ENCODE assay signal across 12 cellular contexts in genomic region chr12:15152456-15152855, GRCh38.
DNase-seq lines count a peak whose midpoint lies in the region; TF ChIP-seq lines count a peak whose summit lies in the region.
"Had no signal": no experiment of that assay in that cellular context is flagged by ENCODE, and none has a peak within 500 bp of the region (broad histone marks: within the 10 kb centered on the region; RNA-seq: fewer than 3 reads in every experiment).

No MANE protein-coding gene starts in this region.

- peaks cover 19% of the 10 kb centered on the region for H3K4me1 ChIP-seq in PC-9 (replicated peaks; ENCODE audit: insufficient read depth)
- H3K4me1 ChIP-seq in ovary (ENCODE audit: insufficient read depth) = peaks cover 12% of the 10 kb centered on the region

- CTCF ChIA-PET in AG04450 (lab: Charles Lee) (interaction anchor here (0.9 to 1.5 kb wide), 3 partner anchors 30 to 117 kb away, joined by 3 to 30 read pairs (median 7); partner anchors contain the start of gene RERG), PC-9 (lab: Charles Lee) (interaction anchor here (0.8 to 2.4 kb wide), 2 partner anchors 9 to 69 kb away, joined by 3 to 9 read pairs; partner anchors contain the start of gene RERG)

- TF ChIP-seq EP300 in ovary (IDR thresholded peaks at IDR 0.05) = no peak

- no peaks in the 10 kb centered on the region for H3K9me2 ChIP-seq in PC-9 (ENCODE audit: insufficient read depth)

- H3K4me3 ChIP-seq in AG04450 (ENCODE audit: low read depth, low read length) (no peak overlapping the region), PC-9 (no peak overlapping the region), fibroblast of the aortic adventitia (ENCODE audit: low read depth, low read length) (no peak overlapping the region), ovary (no peak overlapping the region)

- H3K4me2 ChIP-seq in PC-9 = peak overlapping the region; percentile 45; the same call in 1 of the 2 replicates

- H3K27ac ChIP-seq in AG04450 (ENCODE audit: low read depth, low read length) (no peak overlapping the region), PC-9 (no peak overlapping the region), ovary (peak overlapping the region; percentile 6 to 44)

- no peaks in the 10 kb centered on the region for H3K79me2 ChIP-seq in PC-9 (ENCODE audit: low read depth)

- no peaks in the 10 kb centered on the region for H4K20me1 ChIP-seq in PC-9 (ENCODE audit: insufficient read depth)

- H3K9me3 ChIP-seq in AG04450 (ENCODE audit: control insufficient read depth, insufficient read depth, low read length) = no peaks in the 10 kb centered on the region
- no peaks in the 10 kb centered on the region for H3K9me3 ChIP-seq in PC-9 (ENCODE audit: insufficient read depth, low read depth)
- H3K9me3 ChIP-seq in ovary = no peaks in the 10 kb centered on the region

- no TSS peak for BruUV-seq in PC-9 (replicated peaks; lab: Mats Ljungman, UMichigan)

- no peaks in the 10 kb centered on the region for H3K27me3 ChIP-seq in AG04450 (ENCODE audit: control insufficient read depth, insufficient read depth, low read length)
- H3K27me3 ChIP-seq in PC-9 (ENCODE audit: insufficient read depth, low read depth) = no peaks in the 10 kb centered on the region
- H3K27me3 ChIP-seq in ovary = no peaks in the 10 kb centered on the region

- no peak for TF ChIP-seq POLR2A in ovary (IDR thresholded peaks at IDR 0.05)

- TF ChIP-seq CTCF in AG04450 (IDR thresholded peaks at IDR 0.05; ENCODE audit: low read depth, low read length) (peak; percentile 26), PC-9 (conservative IDR thresholded peaks at IDR 0.05) (0 out of 2 replicates have a peak, but pooled peaks have one; percentile 18), fibroblast of the aortic adventitia (IDR thresholded peaks at IDR 0.05; ENCODE audit: insufficient read depth, low read length) (peak; percentile 52), ovary (IDR thresholded peaks at IDR 0.05) (peak in 2 of 3 donors; percentile 17 to 25), GM20000 (IDR thresholded peaks at IDR 0.05; ENCODE audit: extremely low read depth, missing control alignments) (no peak)

- DNase-seq in AG04450 (ENCODE audit: low read depth, low spot score) = no peak
- DNase-seq in PC-9 = no peak
- DNase-seq in fibroblast of the aortic adventitia (ENCODE audit: low read depth) = peak; percentile 22
- peak in 1 of 5 donors; percentile 47 for DNase-seq in ovary
- DNase-seq in AG08396 (ENCODE audit: low spot score) = no peak
- no peak for DNase-seq in NCI-H1694 treated with DMSO at 0.1 percent for 48 hours (lab: John Stamatoyannopoulos, UW)
- DNase-seq in 8988T = no peak
- DNase-seq in GM20000 (ENCODE audit: low spot score) = no peak
- DNase-seq: effector CD8-positive, alpha-beta T cell; left colon; NCI-H774; small intestine had no signal

- H3F3A ChIP-seq in PC-9 (ENCODE audit: insufficient read depth, low read depth) = no peaks in the 10 kb centered on the region

- 33 to 42% (median 34%) methylated on average over 1 of the region's 1 CpG for WGBS in ovary, 3 donors

- POLR2A ChIA-PET in AG04450 (lab: Yijun Ruan, JAX) = no interaction called here
- POLR2A ChIA-PET in PC-9 (lab: Charles Lee; ENCODE audit: unreplicated experiment) = interaction anchor here (0.5 kb wide), 1 partner anchor 523 kb away, joined by 5 read pairs; no protein-coding TSS in a partner anchor

- intact Hi-C loops in PC-9 (cut with micrococcal nuclease; ENCODE audit: unreplicated experiment) (loop anchor here (10.0 kb wide), 2 partner anchors 308 to 372 kb away; partner anchors contain the start of gene ART4), ovary (cut with DNase I) (loop anchor here in 3 of 4 donors (5.0 to 10.0 kb wide), 3 partner anchors 70 to 148 kb away; partner anchors contain the start of gene RERG (in 2 of the 3))

- no peaks in the 10 kb centered on the region for H3K36me3 ChIP-seq in PC-9 (ENCODE audit: low read depth)
- no peaks in the 10 kb centered on the region for H3K36me3 ChIP-seq in ovary

- no peak overlapping the region for H2AFZ ChIP-seq in PC-9

Comparison
In these comparisons a context has a peak if more than half of its experiments do, and no peak if none do; other contexts are left out.
1. H3K27ac ChIP-seq: peak in ovary (2 of 2); none in AG04450 (single experiment) and PC-9 (single experiment).